In the genomic region with DNA sequence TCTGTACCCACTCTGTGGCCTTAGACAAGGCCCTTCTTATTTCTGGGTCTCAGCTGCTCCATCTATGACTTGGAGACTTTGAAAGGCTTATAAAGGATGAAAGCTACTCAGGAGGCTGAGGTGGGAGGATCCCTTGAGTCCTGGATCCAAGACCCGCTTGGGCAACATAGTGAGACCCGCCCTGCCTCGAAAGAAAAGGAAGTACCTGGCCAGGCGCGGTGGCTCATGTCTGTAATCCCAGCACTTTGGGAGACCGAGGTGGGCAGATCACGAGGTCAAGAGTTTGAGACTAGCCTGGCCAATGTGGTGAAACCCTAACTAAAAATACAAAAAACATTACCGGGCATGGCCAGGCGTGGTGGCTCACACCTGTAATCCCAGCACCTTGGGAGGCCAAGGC, we compare ENCODE assay signal across 21 cellular contexts. TPM values are rescaled to one million over a fixed set of nuclear protein-coding genes. Genes with fewer than 3 reads are reported as not detected.
A peak's percentile ranks its signal among the peaks of the same experiment; 100 is the strongest.
DNase-seq lines count a peak whose midpoint lies in the region; ATAC-seq, FAIRE-seq and TF ChIP-seq lines count a peak whose summit lies in the region.
"Had no signal": no experiment of that assay in that cellular context is flagged by ENCODE, and none has a peak within 500 bp of the region (broad histone marks: within the 10 kb centered on the region; RNA-seq: fewer than 3 reads in every experiment).

No MANE protein-coding gene starts in this region.

- no peak for TF ChIP-seq CTCF in 22Rv1 (IDR thresholded peaks at IDR 0.05)
- TF ChIP-seq CTCF in GM23338 (conservative IDR thresholded peaks at IDR 0.05; ENCODE audit: low read depth in 2 of 2): no peak
- TF ChIP-seq CTCF in endothelial cell of umbilical vein (IDR thresholded peaks at IDR 0.05; ENCODE audit: extremely low read depth in 1 of 2, insufficient read depth in 1 of 2, low read depth in 1 of 2, low read length in 2 of 2): no peak

- no peaks in the 10 kb centered on the region for H3K9me3 Mint-ChIP-seq in GM23338

- FAIRE-seq in endothelial cell of umbilical vein (lab: Jason Lieb, UNC): peak; percentile 38
- FAIRE-seq: D721Med had no signal

- no peak overlapping the region for H2BK5ac ChIP-seq in neuronal stem cell (ENCODE audit: low read length)

- no peaks in the 10 kb centered on the region for H3K79me1 ChIP-seq in neuronal stem cell (ENCODE audit: low read depth, low read length)

- peak overlapping the region; percentile 54; the same call in 1 of the 2 replicates for H2AFZ ChIP-seq in GM23338
- H2AFZ ChIP-seq in endothelial cell of umbilical vein (ENCODE audit: low read depth, low read length): no peak overlapping the region
- no peak overlapping the region for H2AFZ ChIP-seq in neuronal stem cell (ENCODE audit: low read length)

- no peak overlapping the region for H4K8ac ChIP-seq in neuronal stem cell (ENCODE audit: low read depth, low read length)

- no peaks in the 10 kb centered on the region for H4K20me1 ChIP-seq in GM23338 (replicated peaks; ENCODE audit: insufficient read depth)
- no peaks in the 10 kb centered on the region for H4K20me1 ChIP-seq in endothelial cell of umbilical vein (replicated peaks; ENCODE audit: control insufficient read depth, extremely low read depth, insufficient read depth, low read length)

- H2BK120ac ChIP-seq in neuronal stem cell (ENCODE audit: low read depth, low read length): no peak overlapping the region

- no peak for TF ChIP-seq POLR2A in endothelial cell of umbilical vein (IDR thresholded peaks at IDR 0.05; ENCODE audit: low read depth, low read length)

- H3K4me3 ChIP-seq in GM23338 (no peak overlapping the region), endothelial cell of umbilical vein (replicated peaks in 1 of 3; ENCODE audit: insufficient read depth in 1 of 3, low read depth in 1 of 3, low read length in 3 of 3) (no peak overlapping the region), neuronal stem cell (ENCODE audit: low read length in 2 of 2) (no peak overlapping the region)
- H3K4me3 ChIP-seq: HAP-1, MG63, SK-N-MC had no signal

- peaks cover 14% of the 10 kb centered on the region for H3K4me1 Mint-ChIP-seq in GM23338

- peak overlapping the region; percentile 100 for H3K27ac ChIP-seq in 22Rv1
- H3K27ac ChIP-seq in GM23338 (ENCODE audit: low read depth): no peak overlapping the region
- H3K27ac ChIP-seq in endothelial cell of umbilical vein (ENCODE audit: insufficient read depth, low read depth, low read length): no peak overlapping the region
- H3K27ac ChIP-seq in neuronal stem cell (replicated peaks; ENCODE audit: low read length): no peak overlapping the region
- H3K27ac ChIP-seq: C4-2B, SK-N-MC had no signal

- dilution Hi-C loops in endothelial cell of umbilical vein (cut with MboI; ENCODE audit: extremely low pct_ligation_motif_present, low sequenced_read_pairs): no loop called here

- H2BK12ac ChIP-seq in neuronal stem cell (ENCODE audit: low read length): no peak overlapping the region

- H3K4me3 Mint-ChIP-seq in GM23338: no peak overlapping the region

- no peaks in the 10 kb centered on the region for H3K9me1 ChIP-seq in endothelial cell of umbilical vein (replicated peaks; ENCODE audit: control insufficient read depth, extremely low read depth, insufficient read depth, low read length)

- peaks cover 7% of the 10 kb centered on the region for H3K27me3 Mint-ChIP-seq in GM23338 (ENCODE audit: insufficient read depth, low read depth, poor library complexity)

- H3K18ac ChIP-seq in neuronal stem cell (ENCODE audit: low read length): no peak overlapping the region

- no peak overlapping the region for H3K4ac ChIP-seq in neuronal stem cell (ENCODE audit: low read length)

- H3K27me3 ChIP-seq in GM23338 (ENCODE audit: insufficient read depth) (no peaks in the 10 kb centered on the region), endothelial cell of umbilical vein (ENCODE audit: control insufficient read depth in 2 of 2, insufficient read depth in 2 of 2, low read length in 2 of 2) (no peaks in the 10 kb centered on the region), neuronal stem cell (ENCODE audit: control insufficient read depth in 3 of 3, insufficient read depth in 3 of 3, low read depth in 1 of 3, low read length in 3 of 3) (no peaks in the 10 kb centered on the region)
- H3K27me3 ChIP-seq: MG63 had no signal

- BruUV-seq in endothelial cell of umbilical vein (replicated peaks; lab: Mats Ljungman, UMichigan): no TSS peak

- H3F3A ChIP-seq in GM23338 (replicated peaks; ENCODE audit: low read depth): peaks cover 3% of the 10 kb centered on the region; the same call in 1 of the 2 replicates

- H3K4me2 ChIP-seq in GM23338 (no peak overlapping the region), endothelial cell of umbilical vein (ENCODE audit: insufficient read depth, low read length) (no peak overlapping the region), neuronal stem cell (ENCODE audit: insufficient read depth, low read length, poor library complexity, severe bottlenecking) (no peak overlapping the region)

- ATAC-seq in GM23338 (no peak), GM19328 (IDR thresholded peaks at IDR 0.05; ENCODE audit: unreplicated experiment) (no peak), HG03045 (IDR thresholded peaks at IDR 0.05; ENCODE audit: unreplicated experiment) (no peak)

- H3K4me1 ChIP-seq in GM23338 (ENCODE audit: insufficient read depth) (peaks cover 8% of the 10 kb centered on the region; the same call in 1 of the 2 replicates), endothelial cell of umbilical vein (ENCODE audit: control insufficient read depth, extremely low read depth, insufficient read depth, low read length) (peaks cover 9% of the 10 kb centered on the region), neuronal stem cell (ENCODE audit: control insufficient read depth in 2 of 2, insufficient read depth in 1 of 2, low read depth in 1 of 2, low read length in 2 of 2) (peaks cover 9 to 11% of the 10 kb centered on the region in 2 donors)

- intact Hi-C loops in endothelial cell of umbilical vein (cut with micrococcal nuclease): no loop called here

- H3K9me3 ChIP-seq in endothelial cell of umbilical vein (replicated peaks; ENCODE audit: control insufficient read depth, insufficient read depth, low read length) (no peaks in the 10 kb centered on the region), neuronal stem cell (replicated peaks in 1 of 2; ENCODE audit: control insufficient read depth in 2 of 2, insufficient read depth in 1 of 2, low read depth in 1 of 2, low read length in 2 of 2) (no peaks in the 10 kb centered on the region)
- H3K9me3 ChIP-seq: HAP-1, MG63 had no signal

- H3K9me2 ChIP-seq in GM23338 (ENCODE audit: insufficient read depth): no peaks in the 10 kb centered on the region

- no peaks in the 10 kb centered on the region for H3K79me2 ChIP-seq in GM23338 (replicated peaks; ENCODE audit: insufficient read depth)
- no peaks in the 10 kb centered on the region for H3K79me2 ChIP-seq in endothelial cell of umbilical vein (ENCODE audit: control insufficient read depth, insufficient read depth, low read length)

- no peaks in the 10 kb centered on the region for H3K36me3 Mint-ChIP-seq in GM23338 (ENCODE audit: low read depth)

- DNase-seq in GM23338 (ENCODE audit: low spot score) (no peak), endothelial cell of umbilical vein (ENCODE audit: low read depth, low spot score) (no peak), neuronal stem cell (ENCODE audit: low spot score) (no peak), iPS-NIHi7 (ENCODE audit: extremely low spot score) (no peak)
- DNase-seq: DMS79 treated with DMSO at 0.1 percent for 48 hours, Kasumi-1, MG63, NCI-H1048, NCI-H146, NCI-H2029 treated with DMSO at 0.1 percent for 48 hours, NCI-H446 treated with DMSO at 0.1 percent for 48 hours, NCI-H69, OCI-M1, SHP77 had no signal

- no CpG with 5 or more reads among the region's 9 CpGs for WGBS in neuronal stem cell (ENCODE audit: extremely low coverage in 2 of 2, insufficient read length in 2 of 2, insufficient replicate concordance in 1 of 2), 2 donors

- H3K14ac ChIP-seq in neuronal stem cell (ENCODE audit: low read length): no peak overlapping the region

- H3K36me3 ChIP-seq in GM23338 (ENCODE audit: insufficient read depth) (no peaks in the 10 kb centered on the region), endothelial cell of umbilical vein (ENCODE audit: control insufficient read depth in 2 of 2, extremely low read depth in 1 of 2, insufficient read depth in 2 of 2, low read length in 2 of 2) (no peaks in the 10 kb centered on the region), neuronal stem cell (replicated peaks in 1 of 2; ENCODE audit: control insufficient read depth in 2 of 2, insufficient read depth in 2 of 2, low read length in 2 of 2) (no peaks in the 10 kb centered on the region)
- H3K36me3 ChIP-seq: HAP-1, MG63 had no signal

- POLR2A ChIA-PET in endothelial cell of umbilical vein (lab: Charles Lee): interaction anchor here (0.7 kb wide), 1 partner anchor 94 kb away, joined by 3 read pairs; no protein-coding TSS in a partner anchor

- no peak overlapping the region for H3K27ac Mint-ChIP-seq in GM23338

- H3K23ac ChIP-seq in neuronal stem cell (ENCODE audit: low read depth, low read length, poor library complexity): no peak overlapping the region

- CTCF ChIA-PET in endothelial cell of umbilical vein (lab: Charles Lee): interaction anchor here (0.9 to 24.8 kb wide), 9 partner anchors 7 to 119 kb away, joined by 3 to 1069 read pairs (median 5); a partner anchor contains a TSS

- no peak overlapping the region for H3K9ac ChIP-seq in endothelial cell of umbilical vein (replicated peaks; ENCODE audit: extremely low read depth, insufficient read depth, low read length)
- H3K9ac ChIP-seq in neuronal stem cell (ENCODE audit: low read depth, low read length, poor library complexity): no peak overlapping the region

- H4K91ac ChIP-seq in neuronal stem cell (ENCODE audit: low read depth, low read length, poor library complexity): no peak overlapping the region

- no peak overlapping the region for H2BK15ac ChIP-seq in neuronal stem cell (ENCODE audit: low read length)

- H2AK5ac ChIP-seq in neuronal stem cell (ENCODE audit: low read depth, low read length): peak overlapping the region; percentile 63

RNA-seq across cellular contexts. Expression of a gene that starts 13.4 kb away (rescaled TPM):
- total RNA-seq in GM23338 (2014; rRNA removed; shearing (Covaris generic)): 153 and 164 TPM in 2 replicates
- polyA plus RNA-seq in GM23338 (2016; fragmentation: Nextera tagmentation; extraction: Ambion mirVana): 330 and 345 TPM in 2 replicates
- total RNA-seq in endothelial cell of umbilical vein: 277 and 310 TPM in 2 replicates
- polyA plus RNA-seq in endothelial cell of umbilical vein: 783 and 971 TPM in 2 replicates
- polyA plus RNA-seq in endothelial cell of umbilical vein (2011; cell fraction: cytosol; rRNA removed): 696 and 743 TPM in 2 replicates
- 934 and 1,004 TPM in 2 replicates for polyA plus RNA-seq in endothelial cell of umbilical vein (2011; cell fraction: nucleus; rRNA removed)
- 264 and 295 TPM in 2 replicates for polyA plus RNA-seq in endothelial cell of umbilical vein (2012)
- polyA minus RNA-seq in endothelial cell of umbilical vein: 160 and 202 TPM in 2 replicates
- 421 TPM for polyA minus RNA-seq in endothelial cell of umbilical vein (2011; cell fraction: cytosol; rRNA and poly(A)+ RNA removed)
- 377 and 561 TPM in 2 replicates for polyA minus RNA-seq in endothelial cell of umbilical vein (2011; cell fraction: nucleus; rRNA and poly(A)+ RNA removed)
- polyA plus RNA-seq in neuronal stem cell (2013, experiment 1 of 2): 99.9 TPM
- 99.2 TPM for polyA plus RNA-seq in neuronal stem cell (2013, experiment 2 of 2)

RNA-seq across cellular contexts. Expression of a gene that starts 14.8 kb away (rescaled TPM):
- total RNA-seq in GM23338 (2014; rRNA removed; shearing (Covaris generic)): 2.6 and 3.4 TPM in 2 replicates
- polyA plus RNA-seq in GM23338 (2016; fragmentation: Nextera tagmentation; extraction: Ambion mirVana) (0.78 and 1.6 TPM in 2 replicates), endothelial cell of umbilical vein (0.83 and 1.1 TPM in 2 replicates)
- total RNA-seq in endothelial cell of umbilical vein: 5.0 and 5.6 TPM in 2 replicates
- polyA plus RNA-seq in endothelial cell of umbilical vein (2011; cell fraction: cytosol; rRNA removed): 0.95 and 1.2 TPM in 2 replicates
- 1.9 and 2.0 TPM in 2 replicates for polyA plus RNA-seq in endothelial cell of umbilical vein (2011; cell fraction: nucleus; rRNA removed)
- 1.1 and 1.6 TPM in 2 replicates for polyA plus RNA-seq in endothelial cell of umbilical vein (2012)
- 1.5 and 1.9 TPM in 2 replicates for polyA minus RNA-seq in endothelial cell of umbilical vein
- polyA minus RNA-seq in endothelial cell of umbilical vein (2011; cell fraction: cytosol; rRNA and poly(A)+ RNA removed): 11.7 TPM
- 1.6 and 2.9 TPM in 2 replicates for polyA minus RNA-seq in endothelial cell of umbilical vein (2011; cell fraction: nucleus; rRNA and poly(A)+ RNA removed)
- 3.8 TPM for polyA plus RNA-seq in neuronal stem cell (2013, experiment 1 of 2)
- 4.4 TPM for polyA plus RNA-seq in neuronal stem cell (2013, experiment 2 of 2)
